In genomic region chr11:6062691-6063358, GRCh38 we compare ENCODE assay signal across 2 cellular contexts.
TF ChIP-seq lines count a peak whose summit lies in the region.

No MANE protein-coding gene starts in this region.

TF ChIP-seq in SK-N-SH, 30 proteins besides CTCF, POLR2A, EP300 and RAD21 (continued from another document):
- TF ChIP-seq USF2 (IDR thresholded peaks at IDR 0.05; ENCODE audit: borderline replicate concordance, low read depth, low read length) (no peak), GATA2 (CRISPR knock-in tag; IDR thresholded peaks at IDR 0.05) (no peak)

TF ChIP-seq in SK-N-SH treated with all-trans-retinoic acid at 6 μM for 48 hours, 23 proteins besides CTCF, POLR2A, EP300 and RAD21 (continued from another document):
- TF ChIP-seq TSHZ2 (CRISPR knock-in tag; IDR thresholded peaks at IDR 0.05) (no peak), ZFP30 (CRISPR knock-in tag; IDR thresholded peaks at IDR 0.05) (no peak)
TF ChIP-seq in SK-N-SH treated with all-trans-retinoic acid at 6 μM for 48 hours: peak in this region for 0.
